In the genomic region with DNA sequence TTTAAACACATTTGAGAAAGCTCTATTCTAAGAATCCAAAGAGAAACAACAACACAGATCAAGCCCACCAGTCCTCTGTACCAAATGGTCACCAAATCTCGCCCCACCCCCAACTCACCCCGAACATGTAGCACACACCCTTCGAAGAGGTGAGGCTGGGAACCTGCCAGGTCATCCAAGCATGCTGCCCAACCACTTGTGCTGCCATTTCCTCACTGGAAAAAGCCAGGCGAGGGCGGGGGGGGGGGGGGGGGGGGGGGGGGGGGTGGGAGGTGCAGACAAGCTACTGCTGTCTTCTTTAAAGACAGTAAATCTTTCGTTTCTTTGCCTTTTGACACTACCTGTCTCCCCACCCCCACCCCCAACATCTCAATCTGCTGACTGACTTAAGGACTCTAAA, we compare ENCODE assay signal across 1 cellular context.
TF ChIP-seq lines count a peak whose summit lies in the region.

No MANE protein-coding gene starts in this region.

TF ChIP-seq in WTC11, 78 proteins besides CTCF, POLR2A, EP300 and RAD21 (continued from another document):
- TF ChIP-seq, protein P1, sequence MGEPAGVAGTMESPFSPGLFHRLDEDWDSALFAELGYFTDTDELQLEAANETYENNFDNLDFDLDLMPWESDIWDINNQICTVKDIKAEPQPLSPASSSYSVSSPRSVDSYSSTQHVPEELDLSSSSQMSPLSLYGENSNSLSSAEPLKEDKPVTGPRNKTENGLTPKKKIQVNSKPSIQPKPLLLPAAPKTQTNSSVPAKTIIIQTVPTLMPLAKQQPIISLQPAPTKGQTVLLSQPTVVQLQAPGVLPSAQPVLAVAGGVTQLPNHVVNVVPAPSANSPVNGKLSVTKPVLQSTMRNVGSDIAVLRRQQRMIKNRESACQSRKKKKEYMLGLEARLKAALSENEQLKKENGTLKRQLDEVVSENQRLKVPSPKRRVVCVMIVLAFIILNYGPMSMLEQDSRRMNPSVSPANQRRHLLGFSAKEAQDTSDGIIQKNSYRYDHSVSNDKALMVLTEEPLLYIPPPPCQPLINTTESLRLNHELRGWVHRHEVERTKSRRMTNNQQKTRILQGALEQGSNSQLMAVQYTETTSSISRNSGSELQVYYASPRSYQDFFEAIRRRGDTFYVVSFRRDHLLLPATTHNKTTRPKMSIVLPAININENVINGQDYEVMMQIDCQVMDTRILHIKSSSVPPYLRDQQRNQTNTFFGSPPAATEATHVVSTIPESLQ (CRISPR knock-in tag; IDR thresholded peaks at IDR 0.05): no peak
- TF ChIP-seq, protein P2, sequence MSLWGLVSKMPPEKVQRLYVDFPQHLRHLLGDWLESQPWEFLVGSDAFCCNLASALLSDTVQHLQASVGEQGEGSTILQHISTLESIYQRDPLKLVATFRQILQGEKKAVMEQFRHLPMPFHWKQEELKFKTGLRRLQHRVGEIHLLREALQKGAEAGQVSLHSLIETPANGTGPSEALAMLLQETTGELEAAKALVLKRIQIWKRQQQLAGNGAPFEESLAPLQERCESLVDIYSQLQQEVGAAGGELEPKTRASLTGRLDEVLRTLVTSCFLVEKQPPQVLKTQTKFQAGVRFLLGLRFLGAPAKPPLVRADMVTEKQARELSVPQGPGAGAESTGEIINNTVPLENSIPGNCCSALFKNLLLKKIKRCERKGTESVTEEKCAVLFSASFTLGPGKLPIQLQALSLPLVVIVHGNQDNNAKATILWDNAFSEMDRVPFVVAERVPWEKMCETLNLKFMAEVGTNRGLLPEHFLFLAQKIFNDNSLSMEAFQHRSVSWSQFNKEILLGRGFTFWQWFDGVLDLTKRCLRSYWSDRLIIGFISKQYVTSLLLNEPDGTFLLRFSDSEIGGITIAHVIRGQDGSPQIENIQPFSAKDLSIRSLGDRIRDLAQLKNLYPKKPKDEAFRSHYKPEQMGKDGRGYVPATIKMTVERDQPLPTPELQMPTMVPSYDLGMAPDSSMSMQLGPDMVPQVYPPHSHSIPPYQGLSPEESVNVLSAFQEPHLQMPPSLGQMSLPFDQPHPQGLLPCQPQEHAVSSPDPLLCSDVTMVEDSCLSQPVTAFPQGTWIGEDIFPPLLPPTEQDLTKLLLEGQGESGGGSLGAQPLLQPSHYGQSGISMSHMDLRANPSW (CRISPR knock-in tag; conservative IDR thresholded peaks at IDR 0.05; ENCODE audit: low read depth): no peak
- no peak for TF ChIP-seq ZNF416 (CRISPR knock-in tag; IDR thresholded peaks at IDR 0.05)
- TF ChIP-seq, protein P3, sequence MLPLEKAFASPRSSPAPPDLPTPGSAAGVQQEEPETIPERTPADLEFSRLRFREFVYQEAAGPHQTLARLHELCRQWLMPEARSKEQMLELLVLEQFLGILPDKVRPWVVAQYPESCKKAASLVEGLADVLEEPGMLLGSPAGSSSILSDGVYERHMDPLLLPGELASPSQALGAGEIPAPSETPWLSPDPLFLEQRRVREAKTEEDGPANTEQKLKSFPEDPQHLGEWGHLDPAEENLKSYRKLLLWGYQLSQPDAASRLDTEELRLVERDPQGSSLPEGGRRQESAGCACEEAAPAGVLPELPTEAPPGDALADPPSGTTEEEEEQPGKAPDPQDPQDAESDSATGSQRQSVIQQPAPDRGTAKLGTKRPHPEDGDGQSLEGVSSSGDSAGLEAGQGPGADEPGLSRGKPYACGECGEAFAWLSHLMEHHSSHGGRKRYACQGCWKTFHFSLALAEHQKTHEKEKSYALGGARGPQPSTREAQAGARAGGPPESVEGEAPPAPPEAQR (CRISPR knock-in tag; IDR thresholded peaks at IDR 0.05): no peak
- no peak for TF ChIP-seq ATF1 (CRISPR knock-in tag; IDR thresholded peaks at IDR 0.05)
- no peak for TF ChIP-seq NR3C1 (CRISPR knock-in tag; conservative IDR thresholded peaks at IDR 0.05; ENCODE audit: low read depth)
- TF ChIP-seq RELA (CRISPR knock-in tag; IDR thresholded peaks at IDR 0.05; ENCODE audit: borderline replicate concordance): no peak
- no peak for TF ChIP-seq SMAD3 (CRISPR knock-in tag; IDR thresholded peaks at IDR 0.05; ENCODE audit: borderline replicate concordance)
